ENCODE assay signal across 8 cellular contexts in genomic region chr22:50562523-50563409, GRCh38. TPM values are rescaled to one million over a fixed set of nuclear protein-coding genes. Genes with fewer than 3 reads are reported as not detected.
DNase-seq lines count a peak whose midpoint lies in the region; ATAC-seq and TF ChIP-seq lines count a peak whose summit lies in the region.

A gene with protein sequence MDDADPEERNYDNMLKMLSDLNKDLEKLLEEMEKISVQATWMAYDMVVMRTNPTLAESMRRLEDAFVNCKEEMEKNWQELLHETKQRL (minus strand): TSS chr22:50562919. CDS start chr22:50556405, 6,514 bp downstream.

- DNase-seq in DMS153 (lab: John Stamatoyannopoulos, UW) (peak; percentile 92), IMR-90 (peak; percentile 78), OCI-LY7 (ENCODE audit: low spot score) (peak; percentile 98), activated T-cell treated with anti-CD3 and anti-CD28 coated beads for 48 hours (ENCODE audit: low read depth) (peak; percentile 99), erythroblast (lab: John Stamatoyannopoulos, UW) (peak; percentile 95 to 98)
- DNase-seq in stimulated activated CD8-positive, alpha-beta memory T cell treated with anti-CD3 and anti-CD28 coated beads, Interleukin-7, amount 100 ng/mL, for 1 hour (ENCODE audit: low read depth in 2 of 2) = peak; percentile 88 to 97

- no peak within 1 kb of the TSS for H2BK20ac ChIP-seq in IMR-90 (ENCODE audit: low read depth, low read length)

- no TSS peak for BruUV-seq in IMR-90 (replicated peaks; lab: Mats Ljungman, UMichigan)
- BruUV-seq in OCI-LY7 (replicated peaks; lab: Mats Ljungman, UMichigan) = no TSS peak

- H3K14ac ChIP-seq in IMR-90 (replicated peaks; ENCODE audit: low read depth, low read length) = peak within 1 kb of the TSS; percentile 22; the same call in 1 of the 2 replicates

- in situ Hi-C loops in IMR-90 (cut with MboI; ENCODE audit: low sequenced_read_pairs) = no loop called here

- dilution Hi-C loops in IMR-90 (cut with HindIII; ENCODE audit: low sequenced_read_pairs, unreplicated experiment) = no loop called here

- no peak within 1 kb of the TSS; the same call in 1 of the 2 replicates for H3K56ac ChIP-seq in IMR-90 (ENCODE audit: extremely low read depth, insufficient read depth, low read length)

- H3K27ac ChIP-seq in IMR-90 (ENCODE audit: insufficient read depth, low read length) = no peak within 1 kb of the TSS; the same call in 1 of the 2 replicates
- H3K27ac ChIP-seq in OCI-LY7 (ENCODE audit: low read depth, low read length, poor library complexity, severe bottlenecking) = no peak within 1 kb of the TSS

- H2BK5ac ChIP-seq in IMR-90 (ENCODE audit: low read depth, low read length, poor library complexity, severe bottlenecking) = peak within 1 kb of the TSS; percentile 60

- H4K5ac ChIP-seq in IMR-90 (ENCODE audit: low read depth, low read length) = peak within 1 kb of the TSS; percentile 86

- H3K9me1 ChIP-seq in IMR-90 (ENCODE audit: insufficient read depth, low read length) = 0 out of 2 replicates have a peak, but pooled peaks cover 4% of the 10 kb centered on the region

- H2AFZ ChIP-seq in IMR-90 (replicated peaks; ENCODE audit: low read length, poor library complexity) = peak within 1 kb of the TSS; percentile 98
- peak within 1 kb of the TSS; percentile 46 for H2AFZ ChIP-seq in OCI-LY7 (ENCODE audit: low read length)

- H3K4me3 ChIP-seq in IMR-90 (ENCODE audit: insufficient read depth, low read depth, low read length) (peak within 1 kb of the TSS; percentile 63), OCI-LY7 (ENCODE audit: low read depth, low read length, poor library complexity, severe bottlenecking) (peak within 1 kb of the TSS; percentile 66), mucosa of stomach (ENCODE audit: low read length) (peak within 1 kb of the TSS; percentile 90)

- peaks cover 27% of the 10 kb centered on the region for H3K27me3 ChIP-seq in IMR-90 (ENCODE audit: control insufficient read depth, insufficient read depth, low read length)
- peaks cover 2% of the 10 kb centered on the region for H3K27me3 ChIP-seq in mucosa of stomach (ENCODE audit: control insufficient read depth, insufficient read depth, low read length)

- CTCF ChIA-PET in IMR-90 (lab: Yijun Ruan, JAX) (interaction anchor here (0.5 to 1.9 kb wide), 7 partner anchors 9 to 742 kb away, joined by 3 to 8 read pairs (median 4); partner anchors contain the start of genes LMF2, NCAPH2 and SCO2), OCI-LY7 (lab: Charles Lee; ENCODE audit: unreplicated experiment) (interaction anchor here (0.7 to 0.9 kb wide), 3 partner anchors 13 to 22 kb away, joined by 3 to 5 read pairs (median 3); no protein-coding TSS in a partner anchor)

- H2AK5ac ChIP-seq in IMR-90 (ENCODE audit: low read depth, low read length) = 0 out of 2 replicates have a peak within 1 kb of the TSS, but pooled peaks have one; percentile 34

- H3K36me3 ChIP-seq in IMR-90 (ENCODE audit: control insufficient read depth, insufficient read depth, low read length) (no peaks in the 10 kb centered on the region), OCI-LY7 (ENCODE audit: insufficient read depth, low read length) (peaks cover 6% of the 10 kb centered on the region), mucosa of stomach (ENCODE audit: control insufficient read depth, insufficient read depth, low read length) (no peaks in the 10 kb centered on the region)

- peak within 1 kb of the TSS; percentile 85 for H2AK9ac ChIP-seq in IMR-90 (replicated peaks; ENCODE audit: low read depth, low read length, poor library complexity)

- H2BK120ac ChIP-seq in IMR-90 (ENCODE audit: low read depth, low read length) = 0 out of 2 replicates have a peak within 1 kb of the TSS, but pooled peaks have one; percentile 67

- H3K4me2 ChIP-seq in IMR-90 (ENCODE audit: low read depth, low read length) = peak within 1 kb of the TSS; percentile 97
- H3K4me2 ChIP-seq in OCI-LY7 (ENCODE audit: low read length) = peak within 1 kb of the TSS; percentile 87

- peak within 1 kb of the TSS; percentile 6; the same call in 1 of the 2 replicates for H3K4ac ChIP-seq in IMR-90 (ENCODE audit: low read depth, low read length)

- H3K9me2 ChIP-seq in OCI-LY7 (ENCODE audit: insufficient read depth, low read length) = no peaks in the 10 kb centered on the region

- H3K23ac ChIP-seq in IMR-90 (ENCODE audit: low read depth, low read length) = no peak within 1 kb of the TSS; the same call in 1 of the 2 replicates

- no peaks in the 10 kb centered on the region for H3K4me1 ChIP-seq in IMR-90 (ENCODE audit: control insufficient read depth, insufficient read depth, low read length)
- H3K4me1 ChIP-seq in OCI-LY7 (ENCODE audit: insufficient read depth, low read length, poor library complexity, severe bottlenecking) = peaks cover 5% of the 10 kb centered on the region
- peaks cover 18% of the 10 kb centered on the region for H3K4me1 ChIP-seq in mucosa of stomach (ENCODE audit: control insufficient read depth, insufficient read depth, low read length)

- H4K8ac ChIP-seq in IMR-90 (ENCODE audit: low read depth in 2 of 2, low read length in 2 of 2) = peak within 1 kb of the TSS; percentile 65 to 97

- H3K18ac ChIP-seq in IMR-90 (ENCODE audit: low read depth, low read length) = no peak within 1 kb of the TSS

- peak within 1 kb of the TSS; percentile 49; the same call in 1 of the 2 replicates for H4K91ac ChIP-seq in IMR-90 (ENCODE audit: insufficient read depth, low read depth, low read length)

- ATAC-seq in GM21528 (IDR thresholded peaks at IDR 0.05; ENCODE audit: low FRiP score, unreplicated experiment) (peak; percentile 85), IMR-90 (ENCODE audit: low read depth) (peak; percentile 100)

- H3K9me3 ChIP-seq in IMR-90 (ENCODE audit: control insufficient read depth, insufficient read depth, low read length) = no peaks in the 10 kb centered on the region
- no peaks in the 10 kb centered on the region for H3K9me3 ChIP-seq in OCI-LY7 (ENCODE audit: low read length)
- H3K9me3 ChIP-seq in mucosa of stomach (ENCODE audit: control insufficient read depth, low read length) = no peaks in the 10 kb centered on the region

- H3K79me1 ChIP-seq in IMR-90 (ENCODE audit: low read depth in 1 of 2, low read length in 2 of 2) = no peaks in the 10 kb centered on the region

- TF ChIP-seq CTCF in IMR-90 (conservative IDR thresholded peaks at IDR 0.05; ENCODE audit: low read depth, low read length) (peak; percentile 87), OCI-LY7 (conservative IDR thresholded peaks at IDR 0.05; ENCODE audit: low read length) (peak; percentile 81)

- H3K79me2 ChIP-seq in OCI-LY7 (ENCODE audit: insufficient read depth, low read depth, low read length) = no peaks in the 10 kb centered on the region

- POLR2A ChIA-PET in IMR-90 (lab: Charles Lee; ENCODE audit: unreplicated experiment) = interaction anchor here (1.0 kb wide), 1 partner anchor 37 kb away, joined by 3 read pairs; no protein-coding TSS in a partner anchor
- POLR2A ChIA-PET in OCI-LY7 (lab: Charles Lee) = interaction anchor here (0.6 to 1.0 kb wide), 2 partner anchors 23 to 57 kb away, joined by 3 to 10 read pairs; no protein-coding TSS in a partner anchor

- H3K9ac ChIP-seq in IMR-90 (ENCODE audit: low read depth, low read length) = peak within 1 kb of the TSS; percentile 48
- peak within 1 kb of the TSS; percentile 82 for H3K9ac ChIP-seq in mucosa of stomach (ENCODE audit: low read length)

- 1% methylated on average over 34 of the region's 61 CpGs; no CpG with 5 or more reads in 1 of the 2 experiments for WGBS in IMR-90 (ENCODE audit: extremely low coverage in 2 of 2, insufficient read length in 1 of 2), 2 experiments

- TF ChIP-seq POLR2A in IMR-90 (IDR thresholded peaks at IDR 0.05; ENCODE audit: low read depth, low read length) = no peak
- TF ChIP-seq POLR2A in erythroblast (IDR thresholded peaks at IDR 0.05; ENCODE audit: low read length) = peak; percentile 61

- H4K20me1 ChIP-seq in IMR-90 (ENCODE audit: insufficient read depth, low read length) (no peaks in the 10 kb centered on the region), OCI-LY7 (ENCODE audit: insufficient read depth, low read length) (no peaks in the 10 kb centered on the region)

- intact Hi-C loops in IMR-90 (cut with micrococcal nuclease) (no loop called here), OCI-LY7 (cut with micrococcal nuclease; ENCODE audit: unreplicated experiment) (loop anchor here (2.0 kb wide), 1 partner anchor 36 kb away; no protein-coding TSS in a partner anchor)

- peak; percentile 57 for TF ChIP-seq RAD21 in IMR-90 (IDR thresholded peaks at IDR 0.05; ENCODE audit: low read length)

- H2BK15ac ChIP-seq in IMR-90 (ENCODE audit: low read depth, low read length) = no peak within 1 kb of the TSS; the same call in 2 of the 3 replicates

TF ChIP-seq in IMR-90, 13 proteins besides CTCF, POLR2A, EP300 and RAD21:
- peak; percentile 35 for TF ChIP-seq SMC3 (IDR thresholded peaks at IDR 0.05; ENCODE audit: low read depth, low read length)
- peak; percentile 96 for TF ChIP-seq MAZ (IDR thresholded peaks at IDR 0.05; ENCODE audit: borderline replicate concordance, low read depth, low read length)
- TF ChIP-seq MXI1 (IDR thresholded peaks at IDR 0.05; ENCODE audit: borderline replicate concordance, low read depth, low read length) = no peak; the same call in 1 of the 2 replicates

RNA-seq across cellular contexts. Expression of the gene that starts here (rescaled TPM):
- total RNA-seq in IMR-90 (2012; rRNA removed) (not detected in 2 replicates), OCI-LY7 (2022) (not detected in 2 replicates)
- polyA plus RNA-seq in IMR-90 (2012; rRNA removed) = not detected in 2 replicates
- polyA plus RNA-seq in IMR-90 (2012; cell fraction: cytosol; rRNA removed) = 1.0 TPM in 1 of 2 replicates, not detected in the other
- polyA plus RNA-seq in IMR-90 (2012; cell fraction: nucleus; rRNA removed; ENCODE audit: low replicate concordance) = not detected in 2 replicates
- not detected in 2 replicates for total RNA-seq in OCI-LY7 (2014; rRNA removed; shearing (Covaris generic))

Comparison
In these comparisons a context has a peak if more than half of its experiments do, and no peak if none do; other contexts are left out.
1. Peak in DNase-seq, H3K4me3 ChIP-seq and H3K4me2 ChIP-seq in OCI-LY7; RNA of the gene not detected or under 1 TPM.